Comparison of ENCODE assay signal across 15 cellular contexts in genomic region chr3:108599677-108600409, GRCh38. TPM values are rescaled to one million over a fixed set of nuclear protein-coding genes. Genes with fewer than 3 reads are reported as not detected.
A peak's percentile ranks its signal among the peaks of the same experiment; 100 is the strongest.
DNase-seq lines count a peak whose midpoint lies in the region; ATAC-seq, FAIRE-seq and TF ChIP-seq lines count a peak whose summit lies in the region.
"Had no signal": no experiment of that assay in that cellular context is flagged by ENCODE, and none has a peak within 500 bp of the region (broad histone marks: within the 10 kb centered on the region; RNA-seq: fewer than 3 reads in every experiment).

No MANE protein-coding gene starts in this region.

- H3K9me3 Mint-ChIP-seq in activated T-cell treated with anti-CD3 and anti-CD28 coated beads, Interleukin-2, amount 50 U/mL, for 72 hours: no peaks in the 10 kb centered on the region
- H3K9me3 Mint-ChIP-seq in T-helper 2 cell treated with Interferon-gamma antibody and Interleukin-4, amounts not matched to agents 5 μg/mL and 100 μg/mL, for 36 hours: peaks cover 7% of the 10 kb centered on the region
- no peaks in the 10 kb centered on the region for H3K9me3 Mint-ChIP-seq in stimulated activated effector memory CD8-positive, alpha-beta T cell treated with anti-CD3 and anti-CD28 coated beads, Interleukin-12 subunit alpha, Interleukin-12 subunit beta, amount 100 ng/mL, for 72 hours
- H3K9me3 Mint-ChIP-seq: CD8-positive, alpha-beta T cell had no signal

- TF ChIP-seq CTCF in D721Med (IDR thresholded peaks at IDR 0.05; ENCODE audit: insufficient read depth, missing control alignments): no peak

- no peak for FAIRE-seq in D721Med (lab: Jason Lieb, UNC)

- H3K36me3 Mint-ChIP-seq in activated T-cell treated with anti-CD3 and anti-CD28 coated beads, Interleukin-2, amount 50 U/mL, for 72 hours (ENCODE audit: insufficient read depth in 2 of 2): peaks cover 2 to 5% of the 10 kb centered on the region in 2 donors
- peaks cover 15% of the 10 kb centered on the region for H3K36me3 Mint-ChIP-seq in T-helper 2 cell treated with Interferon-gamma antibody and Interleukin-4, amounts not matched to agents 5 μg/mL and 100 μg/mL, for 36 hours (ENCODE audit: low read depth)
- no peaks in the 10 kb centered on the region for H3K36me3 Mint-ChIP-seq in stimulated activated effector memory CD8-positive, alpha-beta T cell treated with anti-CD3 and anti-CD28 coated beads, Interleukin-12 subunit alpha, Interleukin-12 subunit beta, amount 100 ng/mL, for 72 hours
- H3K36me3 Mint-ChIP-seq: CD8-positive, alpha-beta T cell had no signal

- H3K4me1 Mint-ChIP-seq in activated T-cell treated with anti-CD3 and anti-CD28 coated beads, Interleukin-2, amount 50 U/mL, for 72 hours (ENCODE audit: low read depth): peaks cover 49% of the 10 kb centered on the region
- H3K4me1 Mint-ChIP-seq in T-helper 2 cell treated with Interferon-gamma antibody and Interleukin-4, amounts not matched to agents 5 μg/mL and 100 μg/mL, for 36 hours (ENCODE audit: low read depth): peaks cover 65% of the 10 kb centered on the region
- peaks cover 40% of the 10 kb centered on the region for H3K4me1 Mint-ChIP-seq in stimulated activated effector memory CD8-positive, alpha-beta T cell treated with anti-CD3 and anti-CD28 coated beads, Interleukin-12 subunit alpha, Interleukin-12 subunit beta, amount 100 ng/mL, for 72 hours

- peak; percentile 84 to 89 for ATAC-seq in activated T-cell treated with anti-CD3 and anti-CD28 coated beads, Interleukin-2, amount 50 U/mL, for 72 hours (replicated peaks in 1 of 2)
- ATAC-seq in HG02610 (IDR thresholded peaks at IDR 0.05; ENCODE audit: unreplicated experiment): peak; percentile 58
- peak; percentile 91 for ATAC-seq in stimulated activated effector memory CD8-positive, alpha-beta T cell treated with anti-CD3 and anti-CD28 coated beads, Interleukin-12 subunit alpha, Interleukin-12 subunit beta, amount 100 ng/mL, for 72 hours
- ATAC-seq: CD8-positive, alpha-beta T cell; Panc1; Right ventricle myocardium inferior had no signal

- no peak for DNase-seq in activated T-cell treated with anti-CD3 and anti-CD28 coated beads, Interleukin-2, amount 50 U/mL, for 72 hours
- no peak for DNase-seq in activated T-cell treated with anti-CD3 and anti-CD28 coated beads, Interleukin-2, amount 50 U/mL, for 48 hours
- no peak for DNase-seq in T-helper 2 cell treated with Interferon-gamma antibody and Interleukin-4, amounts not matched to agents 5 μg/mL and 100 μg/mL, for 36 hours (ENCODE audit: low spot score)
- no peak for DNase-seq in stimulated activated effector memory CD8-positive, alpha-beta T cell treated with anti-CD3 and anti-CD28 coated beads, Interleukin-12 subunit alpha, Interleukin-12 subunit beta, amount 100 ng/mL, for 72 hours (ENCODE audit: low spot score in 2 of 2)
- DNase-seq in NCI-H1092 (lab: John Stamatoyannopoulos, UW): no peak
- DNase-seq in D721Med (ENCODE audit: insufficient read length, low spot score): no peak
- DNase-seq: CD8-positive, alpha-beta T cell; GOT3; MV-4-11; NCI-H146; NCI-H69 had no signal

- no peak overlapping the region for H3K27ac Mint-ChIP-seq in activated T-cell treated with anti-CD3 and anti-CD28 coated beads, Interleukin-2, amount 50 U/mL, for 72 hours
- H3K27ac Mint-ChIP-seq in T-helper 2 cell treated with Interferon-gamma antibody and Interleukin-4, amounts not matched to agents 5 μg/mL and 100 μg/mL, for 36 hours: peak overlapping the region; percentile 13
- no peak overlapping the region for H3K27ac Mint-ChIP-seq in stimulated activated effector memory CD8-positive, alpha-beta T cell treated with anti-CD3 and anti-CD28 coated beads, Interleukin-12 subunit alpha, Interleukin-12 subunit beta, amount 100 ng/mL, for 72 hours
- H3K27ac Mint-ChIP-seq: B cell; CD8-positive, alpha-beta T cell had no signal

- H3K4me3 Mint-ChIP-seq in activated T-cell treated with anti-CD3 and anti-CD28 coated beads, Interleukin-2, amount 50 U/mL, for 72 hours: no peak overlapping the region
- peak overlapping the region; percentile 39 for H3K4me3 Mint-ChIP-seq in T-helper 2 cell treated with Interferon-gamma antibody and Interleukin-4, amounts not matched to agents 5 μg/mL and 100 μg/mL, for 36 hours
- no peak overlapping the region for H3K4me3 Mint-ChIP-seq in stimulated activated effector memory CD8-positive, alpha-beta T cell treated with anti-CD3 and anti-CD28 coated beads, Interleukin-12 subunit alpha, Interleukin-12 subunit beta, amount 100 ng/mL, for 72 hours
- H3K4me3 Mint-ChIP-seq: B cell; CD8-positive, alpha-beta T cell had no signal

- H3K27me3 Mint-ChIP-seq in activated T-cell treated with anti-CD3 and anti-CD28 coated beads, Interleukin-2, amount 50 U/mL, for 72 hours (ENCODE audit: low read depth): no peaks in the 10 kb centered on the region
- no peaks in the 10 kb centered on the region for H3K27me3 Mint-ChIP-seq in T-helper 2 cell treated with Interferon-gamma antibody and Interleukin-4, amounts not matched to agents 5 μg/mL and 100 μg/mL, for 36 hours (ENCODE audit: low read depth)
- H3K27me3 Mint-ChIP-seq: B cell had no signal

RNA-seq across cellular contexts. Expression of gene DZIP3, which starts 10.3 kb away (rescaled TPM):
- 10 to 100 TPM; 21.2 to 25.2 TPM for total RNA-seq in activated T-cell treated with anti-CD3 and anti-CD28 coated beads, Interleukin-2, amount 50 U/mL, for 72 hours

RNA-seq across cellular contexts. Expression of gene CIP2A, which starts 10.6 kb away (rescaled TPM):
- total RNA-seq in activated T-cell treated with anti-CD3 and anti-CD28 coated beads, Interleukin-2, amount 50 U/mL, for 72 hours: 10 to 100 TPM; 32.5 to 42.1 TPM
